Comparison of ENCODE assay signal across 16 cellular contexts in genomic region chr11:83046626-83047172, GRCh38. TPM values are rescaled to one million over a fixed set of nuclear protein-coding genes. Genes with fewer than 3 reads are reported as not detected.
DNase-seq lines count a peak whose midpoint lies in the region; ATAC-seq, FAIRE-seq and TF ChIP-seq lines count a peak whose summit lies in the region.
"Had no signal": no experiment of that assay in that cellular context is flagged by ENCODE, and none has a peak within 500 bp of the region (broad histone marks: within the 10 kb centered on the region; RNA-seq: fewer than 3 reads in every experiment).

No MANE protein-coding gene starts in this region.

- no peak for TF ChIP-seq POLR2A in stomach (IDR thresholded peaks at IDR 0.05)

- CTCF ChIA-PET in PC-9 (lab: Charles Lee) = no interaction called here

- no peak for TF ChIP-seq EP300 in stomach (IDR thresholded peaks at IDR 0.05)

- H3K4me3 Mint-ChIP-seq in GM23338 = no peak overlapping the region
- H3K4me3 Mint-ChIP-seq: CD14-positive monocyte had no signal

- H3K4me1 Mint-ChIP-seq in GM23338 = peaks cover 14% of the 10 kb centered on the region
- H3K4me1 Mint-ChIP-seq: CD14-positive monocyte had no signal

- H3K9me3 Mint-ChIP-seq in GM23338 = no peaks in the 10 kb centered on the region
- H3K9me3 Mint-ChIP-seq: CD14-positive monocyte had no signal

- TF ChIP-seq CTCF in stomach (IDR thresholded peaks at IDR 0.05) (no peak), PC-9 (conservative IDR thresholded peaks at IDR 0.05) (no peak), GM23338 (conservative IDR thresholded peaks at IDR 0.05; ENCODE audit: low read depth in 2 of 2) (no peak)

- no peaks in the 10 kb centered on the region for H3K9me2 ChIP-seq in PC-9 (ENCODE audit: insufficient read depth)
- no peaks in the 10 kb centered on the region for H3K9me2 ChIP-seq in GM23338 (ENCODE audit: insufficient read depth)

- 82 to 90% (median 86%) methylated on average over 4 of the region's 4 CpGs for WGBS in stomach, 5 donors

- ATAC-seq in left lobe of liver (peak; percentile 26), GM21390 (IDR thresholded peaks at IDR 0.05; ENCODE audit: unreplicated experiment) (no peak), GM23338 (no peak)
- ATAC-seq: HCT116 had no signal

- H3K27ac ChIP-seq in angular gyrus (ENCODE audit: low read depth, low read length) (peak overlapping the region; percentile 25), stomach (peak overlapping the region in 4 of 5 donors; percentile 18 to 58 (median 26)), PC-9 (no peak overlapping the region), GM23338 (ENCODE audit: low read depth) (no peak overlapping the region)
- H3K27ac ChIP-seq: coronary artery, ovary, tibial artery had no signal

- H3K79me2 ChIP-seq in PC-9 (ENCODE audit: low read depth) (no peaks in the 10 kb centered on the region), GM23338 (replicated peaks; ENCODE audit: insufficient read depth) (peaks cover 8% of the 10 kb centered on the region; the same call in 1 of the 2 replicates)

- H3K4me2 ChIP-seq in PC-9 (no peak overlapping the region), GM23338 (no peak overlapping the region)

- H2AFZ ChIP-seq in PC-9 (no peak overlapping the region), GM23338 (no peak overlapping the region)

- H3K36me3 ChIP-seq in stomach (no peaks in the 10 kb centered on the region), PC-9 (ENCODE audit: low read depth) (no peaks in the 10 kb centered on the region), GM23338 (ENCODE audit: insufficient read depth) (no peaks in the 10 kb centered on the region)
- H3K36me3 ChIP-seq: ovary, tibial artery had no signal

- no peak overlapping the region for H3K27ac Mint-ChIP-seq in GM23338
- H3K27ac Mint-ChIP-seq: CD14-positive monocyte had no signal

- no peaks in the 10 kb centered on the region for H3K27me3 Mint-ChIP-seq in GM23338 (ENCODE audit: insufficient read depth, low read depth, poor library complexity)

- H3F3A ChIP-seq in PC-9 (ENCODE audit: insufficient read depth, low read depth) = peaks cover 8% of the 10 kb centered on the region
- H3F3A ChIP-seq in GM23338 (replicated peaks; ENCODE audit: low read depth) = no peaks in the 10 kb centered on the region

- H3K4me1 ChIP-seq in stomach = peaks cover 10 to 58% (median 37%) of the 10 kb centered on the region in 4 donors
- peaks cover 31% of the 10 kb centered on the region for H3K4me1 ChIP-seq in PC-9 (replicated peaks; ENCODE audit: insufficient read depth)
- H3K4me1 ChIP-seq in GM23338 (ENCODE audit: insufficient read depth) = peaks cover 11% of the 10 kb centered on the region

- H4K20me1 ChIP-seq in PC-9 (ENCODE audit: insufficient read depth) (no peaks in the 10 kb centered on the region), GM23338 (replicated peaks; ENCODE audit: insufficient read depth) (no peaks in the 10 kb centered on the region)

- POLR2A ChIA-PET in PC-9 (lab: Charles Lee; ENCODE audit: unreplicated experiment) = no interaction called here

- H3K4me3 ChIP-seq in stomach = no peak overlapping the region
- no peak overlapping the region for H3K4me3 ChIP-seq in PC-9
- H3K4me3 ChIP-seq in GM23338 = no peak overlapping the region
- H3K4me3 ChIP-seq: coronary artery, ovary, tibial artery had no signal

- H3K9me3 ChIP-seq in stomach (no peaks in the 10 kb centered on the region), PC-9 (ENCODE audit: insufficient read depth, low read depth) (no peaks in the 10 kb centered on the region)
- H3K9me3 ChIP-seq: ovary, tibial artery had no signal

- no TSS peak for BruUV-seq in PC-9 (replicated peaks; lab: Mats Ljungman, UMichigan)

- intact Hi-C loops in stomach (cut with DNase I; ENCODE audit: low total_unique reads) = no loop called here
- intact Hi-C loops in PC-9 (cut with micrococcal nuclease; ENCODE audit: unreplicated experiment) = no loop called here

- no peaks in the 10 kb centered on the region for H3K27me3 ChIP-seq in stomach
- no peaks in the 10 kb centered on the region for H3K27me3 ChIP-seq in PC-9 (ENCODE audit: insufficient read depth, low read depth)
- no peaks in the 10 kb centered on the region for H3K27me3 ChIP-seq in GM23338 (ENCODE audit: insufficient read depth)
- H3K27me3 ChIP-seq: ovary, tibial artery had no signal

- no peak for DNase-seq in HTR-8/SVneo (ENCODE audit: insufficient read length, low spot score)
- DNase-seq in left lobe of liver (ENCODE audit: low spot score) = no peak
- no peak for DNase-seq in stomach
- DNase-seq in PC-9 = no peak
- no peak for DNase-seq in GM23338 (ENCODE audit: low spot score)
- DNase-seq: activated T-cell treated with anti-CD3 and anti-CD28 coated beads, Interleukin-2, amount 50 U/mL, for 48 hours; midbrain; NCI-H526; ovary; T-helper 9 cell; tibial artery had no signal

- no peaks in the 10 kb centered on the region for H3K36me3 Mint-ChIP-seq in GM23338 (ENCODE audit: low read depth)
- H3K36me3 Mint-ChIP-seq: CD14-positive monocyte had no signal

- FAIRE-seq in HTR-8/SVneo (lab: Jason Lieb, UNC) = peak; percentile 36

TF ChIP-seq in GM23338, 12 proteins besides CTCF, POLR2A, EP300 and RAD21 (continues in another document):
- TF ChIP-seq CREB1 (CRISPR knock-in tag; IDR thresholded peaks at IDR 0.05; ENCODE audit: low read depth) (no peak), ZNF462 (CRISPR knock-in tag; IDR thresholded peaks at IDR 0.05) (no peak), JUNB (IDR thresholded peaks at IDR 0.05; ENCODE audit: unreplicated experiment) (no peak), ZNF114 (CRISPR knock-in tag; IDR thresholded peaks at IDR 0.05) (no peak), NANOG (IDR thresholded peaks at IDR 0.05; ENCODE audit: borderline replicate concordance) (no peak)

RNA-seq across cellular contexts. Expression of gene RAB30, which starts 25.0 kb away (rescaled TPM):
- 8.8 TPM for total RNA-seq in left lobe of liver
- 10 to 100 TPM in 1 of 5 donors, 1 to 10 TPM in 3, under 1 TPM in 1; 0.29 to 14.0 (median 3.9) TPM for total RNA-seq in stomach
- polyA plus RNA-seq in stomach = 1 to 10 TPM; 1.5 to 5.3 (median 2.2) TPM
- total RNA-seq in PC-9 (2021) = 3.2 and 3.6 TPM in 2 replicates
- 4.5 and 6.6 TPM in 2 replicates for total RNA-seq in GM23338 (2014; rRNA removed; shearing (Covaris generic))
- polyA plus RNA-seq in GM23338 (2016; fragmentation: Nextera tagmentation; extraction: Ambion mirVana) = 2.6 and 3.3 TPM in 2 replicates

Comparison
In these comparisons a context has a peak if more than half of its experiments do, and no peak if none do; other contexts are left out.
1. H3K27ac ChIP-seq: peak in angular gyrus (single experiment) and stomach (4 of 5); none in PC-9 (single experiment) and GM23338 (single experiment).